ENCODE assay signal across 8 cellular contexts in the genomic region with DNA sequence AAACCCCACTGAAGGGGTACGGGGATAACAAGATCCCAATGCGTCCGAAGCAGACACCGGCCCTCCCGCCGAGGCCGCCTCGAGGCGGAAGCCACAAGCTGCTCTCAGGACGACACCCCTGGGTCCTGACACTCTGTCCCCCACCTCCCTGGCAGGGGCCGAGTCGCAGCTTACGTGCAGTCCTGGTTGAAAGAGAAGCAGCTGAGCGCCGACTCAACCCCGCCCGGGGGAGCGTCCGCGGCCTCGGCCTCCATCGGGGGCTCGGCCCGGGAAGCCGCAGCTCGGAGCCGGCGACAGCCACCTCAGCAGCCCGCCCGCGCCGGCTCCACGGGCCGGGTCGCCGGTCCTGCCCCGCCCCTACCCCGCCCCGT. TPM values are rescaled to one million over a fixed set of nuclear protein-coding genes. Genes with fewer than 3 reads are reported as not detected.
DNase-seq lines count a peak whose midpoint lies in the region; ATAC-seq and TF ChIP-seq lines count a peak whose summit lies in the region.

A gene with protein sequence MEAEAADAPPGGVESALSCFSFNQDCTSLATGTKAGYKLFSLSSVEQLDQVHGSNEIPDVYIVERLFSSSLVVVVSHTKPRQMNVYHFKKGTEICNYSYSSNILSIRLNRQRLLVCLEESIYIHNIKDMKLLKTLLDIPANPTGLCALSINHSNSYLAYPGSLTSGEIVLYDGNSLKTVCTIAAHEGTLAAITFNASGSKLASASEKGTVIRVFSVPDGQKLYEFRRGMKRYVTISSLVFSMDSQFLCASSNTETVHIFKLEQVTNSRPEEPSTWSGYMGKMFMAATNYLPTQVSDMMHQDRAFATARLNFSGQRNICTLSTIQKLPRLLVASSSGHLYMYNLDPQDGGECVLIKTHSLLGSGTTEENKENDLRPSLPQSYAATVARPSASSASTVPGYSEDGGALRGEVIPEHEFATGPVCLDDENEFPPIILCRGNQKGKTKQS (minus strand): TSS at position 329 of the 371 bp plus-strand sequence. CDS start 75 bp downstream, at position 254.

- peak; percentile 37 for ATAC-seq in GM18907 (IDR thresholded peaks at IDR 0.05; ENCODE audit: unreplicated experiment)
- peak; percentile 19 for ATAC-seq in HG03095 (IDR thresholded peaks at IDR 0.05; ENCODE audit: unreplicated experiment)

- H3K27me3 ChIP-seq in osteoblast (ENCODE audit: insufficient read depth, low read length): peaks cover 10% of the 10 kb centered on the region

- in situ Hi-C loops in ACHN (cut with HindIII; ENCODE audit: low pct_ligation_motif_present, low pct_unique_long_range_greater_than_20kb, low sequenced_read_pairs): no loop called here

- peaks cover 31% of the 10 kb centered on the region for H3K4me1 ChIP-seq in osteoblast (ENCODE audit: insufficient read depth, low read length)

- peak within 1 kb of the TSS; percentile 95 for H3K4me3 ChIP-seq in AG10803 (ENCODE audit: low read length)
- peak within 1 kb of the TSS; percentile 86 for H3K4me3 ChIP-seq in fibroblast of the aortic adventitia (ENCODE audit: low read depth, low read length)
- H3K4me3 ChIP-seq in osteoblast (ENCODE audit: insufficient read depth, low read length): peak within 1 kb of the TSS; percentile 88

- no peaks in the 10 kb centered on the region for H3K27me3 Mint-ChIP-seq in T-helper 2 cell treated with Interferon-gamma antibody and Interleukin-4, amounts not matched to agents 5 μg/mL and 100 μg/mL, for 36 hours (ENCODE audit: low read depth)

- peaks cover 7% of the 10 kb centered on the region for H3K36me3 Mint-ChIP-seq in T-helper 2 cell treated with Interferon-gamma antibody and Interleukin-4, amounts not matched to agents 5 μg/mL and 100 μg/mL, for 36 hours (ENCODE audit: low read depth)

- TF ChIP-seq CTCF in AG10803 (conservative IDR thresholded peaks at IDR 0.05; ENCODE audit: low read length): no peak
- no peak for TF ChIP-seq CTCF in fibroblast of the aortic adventitia (IDR thresholded peaks at IDR 0.05; ENCODE audit: insufficient read depth, low read length)
- no peak for TF ChIP-seq CTCF in osteoblast (IDR thresholded peaks at IDR 0.05; ENCODE audit: extremely low read depth, low read depth, low read length)

- peak within 1 kb of the TSS; percentile 95 for H3K4me2 ChIP-seq in osteoblast (ENCODE audit: insufficient read depth, low read length)

- peaks cover 7% of the 10 kb centered on the region for H4K20me1 ChIP-seq in osteoblast (ENCODE audit: insufficient read depth, low read length)

- peak within 1 kb of the TSS; percentile 88 for H3K27ac Mint-ChIP-seq in T-helper 2 cell treated with Interferon-gamma antibody and Interleukin-4, amounts not matched to agents 5 μg/mL and 100 μg/mL, for 36 hours

- peaks cover 64% of the 10 kb centered on the region for H3K4me1 Mint-ChIP-seq in T-helper 2 cell treated with Interferon-gamma antibody and Interleukin-4, amounts not matched to agents 5 μg/mL and 100 μg/mL, for 36 hours (ENCODE audit: low read depth)

- no peak for DNase-seq in AG10803 (ENCODE audit: low read depth)
- DNase-seq in T-helper 2 cell treated with Interferon-gamma antibody and Interleukin-4, amounts not matched to agents 5 μg/mL and 100 μg/mL, for 36 hours (ENCODE audit: low spot score): no peak
- peak; percentile 23 for DNase-seq in fibroblast of the aortic adventitia (ENCODE audit: low read depth)
- DNase-seq in osteoblast (ENCODE audit: insufficient read length, low spot score, missing footprints): no peak
- no peak for DNase-seq in foreskin melanocyte
- DNase-seq in ACHN: no peak

- no peaks in the 10 kb centered on the region for H3K9me3 ChIP-seq in osteoblast (ENCODE audit: low read depth, low read length)

- peak within 1 kb of the TSS; percentile 99 for H3K27ac ChIP-seq in osteoblast (ENCODE audit: low read depth, low read length)

- H3K4me3 Mint-ChIP-seq in T-helper 2 cell treated with Interferon-gamma antibody and Interleukin-4, amounts not matched to agents 5 μg/mL and 100 μg/mL, for 36 hours: peak within 1 kb of the TSS; percentile 88

- H3K9me3 Mint-ChIP-seq in T-helper 2 cell treated with Interferon-gamma antibody and Interleukin-4, amounts not matched to agents 5 μg/mL and 100 μg/mL, for 36 hours: no peaks in the 10 kb centered on the region

- peaks cover 33% of the 10 kb centered on the region for H3K79me2 ChIP-seq in osteoblast (ENCODE audit: insufficient read depth, low read length)

- H3K36me3 ChIP-seq in osteoblast (ENCODE audit: insufficient read depth, low read length): peaks cover 10% of the 10 kb centered on the region

- peak within 1 kb of the TSS; percentile 83 for H2AFZ ChIP-seq in osteoblast (ENCODE audit: low read length)

RNA-seq across cellular contexts. Expression of the gene that starts here (rescaled TPM):
- total RNA-seq in fibroblast of the aortic adventitia (ENCODE audit: low replicate concordance) (78.1 and 84.9 TPM in 2 replicates), osteoblast (190 and 220 TPM in 2 replicates)
